Comparison of ENCODE assay signal across 8 cellular contexts in the genomic region with DNA sequence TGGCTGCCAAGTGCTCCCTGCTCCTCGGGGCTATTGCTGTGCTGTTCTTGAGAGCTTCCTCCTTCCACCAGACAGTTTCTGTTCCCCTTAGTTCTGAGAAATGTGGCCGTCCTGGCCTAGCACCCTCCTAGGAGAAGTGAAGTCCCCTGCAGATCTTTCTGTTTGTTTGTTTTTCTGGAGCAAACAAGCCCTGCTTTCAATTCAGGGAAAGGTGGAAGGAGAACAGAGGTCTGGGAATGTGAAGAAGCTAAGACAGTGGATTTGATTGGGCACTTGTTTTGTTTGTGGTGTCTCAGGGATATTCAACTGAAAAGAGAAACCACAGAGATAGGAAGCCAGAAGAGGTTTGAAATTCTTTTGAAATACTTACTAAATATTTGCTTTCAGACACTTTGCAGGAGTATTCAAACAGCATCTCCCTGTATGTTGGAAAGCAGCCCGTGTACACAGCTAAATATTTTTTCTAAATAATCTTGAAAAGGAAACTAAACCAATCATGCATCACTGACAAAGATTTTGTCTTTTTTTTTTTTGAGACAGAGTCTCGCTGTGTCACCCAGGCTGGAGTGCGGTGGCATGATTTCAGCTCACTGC.
A peak's percentile ranks its signal among the peaks of the same experiment; 100 is the strongest.
DNase-seq lines count a peak whose midpoint lies in the region; ATAC-seq and TF ChIP-seq lines count a peak whose summit lies in the region.

No MANE protein-coding gene starts in this region.

- no peak for TF ChIP-seq CTCF in parathyroid adenoma (IDR thresholded peaks at IDR 0.05)

- no peaks in the 10 kb centered on the region for H3K36me3 ChIP-seq in effector memory CD4-positive, alpha-beta T cell (ENCODE audit: control insufficient read depth, insufficient read depth, low read length)
- no peaks in the 10 kb centered on the region for H3K36me3 ChIP-seq in parathyroid adenoma (ENCODE audit: control insufficient read depth, insufficient read depth, low read length)

- H3K79me2 ChIP-seq in parathyroid adenoma = no peaks in the 10 kb centered on the region

- peak overlapping the region; percentile 75 for H2AFZ ChIP-seq in parathyroid adenoma

- H3K27ac ChIP-seq in effector memory CD4-positive, alpha-beta T cell (ENCODE audit: insufficient read depth, low read length, poor library complexity, severe bottlenecking) = no peak overlapping the region
- no peak overlapping the region for H3K27ac ChIP-seq in parathyroid adenoma

- no peak overlapping the region for H3K9ac ChIP-seq in parathyroid adenoma

- peak; percentile 82 for DNase-seq in CD1c-positive myeloid dendritic cell (ENCODE audit: extremely low spot score)
- DNase-seq in effector memory CD4-positive, alpha-beta T cell = no peak
- no peak for DNase-seq in DMS 273 (lab: John Stamatoyannopoulos, UW; ENCODE audit: unreplicated experiment)
- DNase-seq in 8988T = no peak

- peak overlapping the region; percentile 2 for H3K4me2 ChIP-seq in parathyroid adenoma (ENCODE audit: low read length)

- peak overlapping the region; percentile 3 for H3K4me3 ChIP-seq in effector memory CD4-positive, alpha-beta T cell (ENCODE audit: insufficient read depth, low read depth, low read length, poor library complexity, severe bottlenecking)
- H3K4me3 ChIP-seq in parathyroid adenoma (ENCODE audit: low read depth, low read length) = no peak overlapping the region

- peak; percentile 99 for ATAC-seq in HG03108 (IDR thresholded peaks at IDR 0.05; ENCODE audit: unreplicated experiment)

- H3K9me3 ChIP-seq in effector memory CD4-positive, alpha-beta T cell (ENCODE audit: control insufficient read depth, low read length) = no peaks in the 10 kb centered on the region
- H3K9me3 ChIP-seq in parathyroid adenoma (ENCODE audit: control insufficient read depth, low read length) = no peaks in the 10 kb centered on the region

- peak; percentile 44 for TF ChIP-seq POLR2A in GM19099 (IDR thresholded peaks at IDR 0.05; ENCODE audit: extremely low read depth, insufficient read length, low read depth)
- TF ChIP-seq POLR2A in Raji (IDR thresholded peaks at IDR 0.05; ENCODE audit: insufficient read depth, low read depth, low read length) = peak; percentile 39; the same call in 1 of the 2 replicates

- peaks cover 4% of the 10 kb centered on the region for H3K4me1 ChIP-seq in effector memory CD4-positive, alpha-beta T cell (ENCODE audit: control insufficient read depth, insufficient read depth, low read length, poor library complexity, severe bottlenecking)
- no peaks in the 10 kb centered on the region for H3K4me1 ChIP-seq in parathyroid adenoma

- no peaks in the 10 kb centered on the region for H3K27me3 ChIP-seq in effector memory CD4-positive, alpha-beta T cell (replicated peaks; ENCODE audit: control insufficient read depth, insufficient read depth, low read length, poor library complexity, severe bottlenecking)
- no peaks in the 10 kb centered on the region for H3K27me3 ChIP-seq in parathyroid adenoma (ENCODE audit: control insufficient read depth, insufficient read depth, low read length)
